In genomic region chr12:132710062-132710421, GRCh38 we compare ENCODE assay signal across 8 cellular contexts. TPM values are rescaled to one million over a fixed set of nuclear protein-coding genes. Genes with fewer than 3 reads are reported as not detected.
DNase-seq lines count a peak whose midpoint lies in the region; ATAC-seq and TF ChIP-seq lines count a peak whose summit lies in the region.

No MANE protein-coding gene starts in this region.

- H3K36me3 Mint-ChIP-seq in activated T-helper 1 cell treated with anti-CD3 and anti-CD28 coated beads, Interleukin-12 subunit alpha, Interleukin-12 subunit beta, Interleukin-2, Interleukin-4 antibody, amounts not matched to agents 30 ng/mL and 10 ng/mL and 1 ng/mL, durations not matched to agents 14 hours and 24 hours and 36 hours (ENCODE audit: low read depth): peaks cover 14% of the 10 kb centered on the region

- H3K9me3 ChIP-seq in right atrium auricular region: no peaks in the 10 kb centered on the region
- no peaks in the 10 kb centered on the region for H3K9me3 ChIP-seq in skeletal muscle tissue (ENCODE audit: control insufficient read depth in 3 of 3, low read length in 3 of 3)

- peaks cover 42% of the 10 kb centered on the region for H3K79me2 ChIP-seq in ACC112 (ENCODE audit: control insufficient read depth, insufficient read depth, low read length, unreplicated experiment)

- H3K27ac ChIP-seq in ACC112 (ENCODE audit: low read depth, low read length): 0 out of 2 replicates have a peak overlapping the region, but pooled peaks have one; percentile 13
- H3K27ac ChIP-seq in right atrium auricular region: peak overlapping the region; percentile 81
- H3K27ac ChIP-seq in skeletal muscle tissue (ENCODE audit: low read depth, low read length): peak overlapping the region; percentile 77

- H3K9me3 Mint-ChIP-seq in activated T-helper 1 cell treated with anti-CD3 and anti-CD28 coated beads, Interleukin-12 subunit alpha, Interleukin-12 subunit beta, Interleukin-2, Interleukin-4 antibody, amounts not matched to agents 30 ng/mL and 10 ng/mL and 1 ng/mL, durations not matched to agents 14 hours and 24 hours and 36 hours: no peaks in the 10 kb centered on the region

- no peaks in the 10 kb centered on the region for H3K4me1 ChIP-seq in ACC112 (ENCODE audit: control insufficient read depth, insufficient read depth, low read length, unreplicated experiment)
- peaks cover 0 to 18% of the 10 kb centered on the region in 2 donors for H3K4me1 ChIP-seq in right atrium auricular region
- peaks cover 10 to 15% (median 11%) of the 10 kb centered on the region in 3 donors for H3K4me1 ChIP-seq in skeletal muscle tissue (ENCODE audit: control insufficient read depth in 3 of 3, insufficient read depth in 3 of 3, low read length in 3 of 3)

- no peak for TF ChIP-seq POLR2A in erythroblast (IDR thresholded peaks at IDR 0.05; ENCODE audit: low read length)

- H3K27me3 ChIP-seq in ACC112 (ENCODE audit: insufficient read depth, low read length) (no peaks in the 10 kb centered on the region), right atrium auricular region (no peaks in the 10 kb centered on the region), skeletal muscle tissue (ENCODE audit: control insufficient read depth in 3 of 3, insufficient read depth in 3 of 3, low read length in 3 of 3) (no peaks in the 10 kb centered on the region)

- H3K36me3 ChIP-seq in ACC112 (ENCODE audit: insufficient read depth, low read length) (no peaks in the 10 kb centered on the region), right atrium auricular region (peaks cover 6% of the 10 kb centered on the region), skeletal muscle tissue (ENCODE audit: control insufficient read depth in 3 of 3, insufficient read depth in 3 of 3, low read length in 3 of 3) (peaks cover 3 to 9% (median 6%) of the 10 kb centered on the region in 3 donors)

- peak overlapping the region; percentile 65 for H2AFZ ChIP-seq in ACC112 (ENCODE audit: low read length, unreplicated experiment)

- peak overlapping the region; percentile 96 for H3K27ac Mint-ChIP-seq in activated T-helper 1 cell treated with anti-CD3 and anti-CD28 coated beads, Interleukin-12 subunit alpha, Interleukin-12 subunit beta, Interleukin-2, Interleukin-4 antibody, amounts not matched to agents 30 ng/mL and 10 ng/mL and 1 ng/mL, durations not matched to agents 14 hours and 24 hours and 36 hours

- peaks cover 15% of the 10 kb centered on the region for H3K4me1 Mint-ChIP-seq in activated T-helper 1 cell treated with anti-CD3 and anti-CD28 coated beads, Interleukin-12 subunit alpha, Interleukin-12 subunit beta, Interleukin-2, Interleukin-4 antibody, amounts not matched to agents 30 ng/mL and 10 ng/mL and 1 ng/mL, durations not matched to agents 14 hours and 24 hours and 36 hours (ENCODE audit: low read depth)

- DNase-seq in activated T-helper 1 cell treated with anti-CD3 and anti-CD28 coated beads, Interleukin-12 subunit alpha, Interleukin-12 subunit beta, Interleukin-2, Interleukin-4 antibody, amounts not matched to agents 30 ng/mL and 10 ng/mL and 1 ng/mL, durations not matched to agents 14 hours and 24 hours and 36 hours (ENCODE audit: low spot score): peak; percentile 12
- DNase-seq in right atrium auricular region (ENCODE audit: low spot score) (no peak), NCI-H2029 treated with DMSO at 0.1 percent for 48 hours (lab: John Stamatoyannopoulos, UW) (no peak), erythroblast (lab: John Stamatoyannopoulos, UW) (no peak)

- H3K4me3 Mint-ChIP-seq in activated T-helper 1 cell treated with anti-CD3 and anti-CD28 coated beads, Interleukin-12 subunit alpha, Interleukin-12 subunit beta, Interleukin-2, Interleukin-4 antibody, amounts not matched to agents 30 ng/mL and 10 ng/mL and 1 ng/mL, durations not matched to agents 14 hours and 24 hours and 36 hours: peak overlapping the region; percentile 92

- ATAC-seq in GM19023 (IDR thresholded peaks at IDR 0.05; ENCODE audit: unreplicated experiment) (peak; percentile 33), HG03108 (IDR thresholded peaks at IDR 0.05; ENCODE audit: unreplicated experiment) (peak; percentile 15)

- H3K27me3 Mint-ChIP-seq in activated T-helper 1 cell treated with anti-CD3 and anti-CD28 coated beads, Interleukin-12 subunit alpha, Interleukin-12 subunit beta, Interleukin-2, Interleukin-4 antibody, amounts not matched to agents 30 ng/mL and 10 ng/mL and 1 ng/mL, durations not matched to agents 14 hours and 24 hours and 36 hours (ENCODE audit: insufficient read depth): no peaks in the 10 kb centered on the region

- intact Hi-C loops in activated T-helper 1 cell treated with anti-CD3 and anti-CD28 coated beads, Interleukin-12 subunit alpha, Interleukin-12 subunit beta, Interleukin-2, Interleukin-4 antibody, amounts not matched to agents 30 ng/mL and 10 ng/mL and 1 ng/mL, durations not matched to agents 14 hours and 24 hours and 36 hours (cut with micrococcal nuclease): loop anchor here (1.0 kb wide), 4 partner anchors 23 to 177 kb away; partner anchors contain the start of genes CHFR, GOLGA3, POLE and PXMP2

- H3K9ac ChIP-seq in skeletal muscle tissue (ENCODE audit: low read depth in 1 of 3, low read length in 3 of 3): peak overlapping the region; percentile 73 to 94 (median 91)

- TF ChIP-seq CTCF in right atrium auricular region (IDR thresholded peaks at IDR 0.05): no peak

- H3K4me3 ChIP-seq in ACC112 (ENCODE audit: low read depth, low read length) (peak overlapping the region; percentile 99), right atrium auricular region (peak overlapping the region; percentile 71 to 83), skeletal muscle tissue (ENCODE audit: low read length in 3 of 3) (peak overlapping the region; percentile 74 to 91 (median 89))

RNA-seq across cellular contexts. Expression of gene PGAM5, which starts 0.6 kb away (rescaled TPM):
- 107 and 111 TPM in 2 replicates for total RNA-seq in activated T-helper 1 cell treated with anti-CD3 and anti-CD28 coated beads, Interleukin-12 subunit alpha, Interleukin-12 subunit beta, Interleukin-2, Interleukin-4 antibody, amounts not matched to agents 30 ng/mL and 10 ng/mL and 1 ng/mL, durations not matched to agents 14 hours and 24 hours and 36 hours
- total RNA-seq in right atrium auricular region (10 to 100 TPM; 12.8 to 20.0 TPM), skeletal muscle tissue (16.7 TPM)

RNA-seq across cellular contexts. Expression of gene PXMP2, which starts 22.7 kb away (rescaled TPM):
- total RNA-seq in activated T-helper 1 cell treated with anti-CD3 and anti-CD28 coated beads, Interleukin-12 subunit alpha, Interleukin-12 subunit beta, Interleukin-2, Interleukin-4 antibody, amounts not matched to agents 30 ng/mL and 10 ng/mL and 1 ng/mL, durations not matched to agents 14 hours and 24 hours and 36 hours: 21.5 and 23.3 TPM in 2 replicates
- total RNA-seq in right atrium auricular region (10 to 100 TPM; 43.0 to 65.7 TPM), skeletal muscle tissue (22.4 TPM)

RNA-seq across cellular contexts. Expression of gene POLE, which starts 22.9 kb away (rescaled TPM):
- 168 and 170 TPM in 2 replicates for total RNA-seq in activated T-helper 1 cell treated with anti-CD3 and anti-CD28 coated beads, Interleukin-12 subunit alpha, Interleukin-12 subunit beta, Interleukin-2, Interleukin-4 antibody, amounts not matched to agents 30 ng/mL and 10 ng/mL and 1 ng/mL, durations not matched to agents 14 hours and 24 hours and 36 hours
- total RNA-seq in right atrium auricular region (10 to 100 TPM; 10.2 to 13.9 TPM), skeletal muscle tissue (32.9 TPM)

RNA-seq across cellular contexts. Expression of gene ANKLE2, which starts 51.6 kb away (rescaled TPM):
- total RNA-seq in activated T-helper 1 cell treated with anti-CD3 and anti-CD28 coated beads, Interleukin-12 subunit alpha, Interleukin-12 subunit beta, Interleukin-2, Interleukin-4 antibody, amounts not matched to agents 30 ng/mL and 10 ng/mL and 1 ng/mL, durations not matched to agents 14 hours and 24 hours and 36 hours: 151 and 156 TPM in 2 replicates
- 10 to 100 TPM; 23.8 to 24.2 TPM for total RNA-seq in right atrium auricular region
- total RNA-seq in skeletal muscle tissue: 28.7 TPM

Comparison
In these comparisons a context has a peak if more than half of its experiments do, and no peak if none do; other contexts are left out.
1. H3K27ac ChIP-seq: peak in every context shown above with its lines; median percentile 81 in right atrium auricular region; 77 in skeletal muscle tissue; 13 in ACC112.